Comparison of ENCODE assay signal across 8 cellular contexts in genomic region chr12:41932470-41932991, GRCh38.
DNase-seq lines count a peak whose midpoint lies in the region; ATAC-seq and TF ChIP-seq lines count a peak whose summit lies in the region.

No MANE protein-coding gene starts in this region.

- H3K4me1 ChIP-seq in BE2C (peaks cover 5% of the 10 kb centered on the region), esophagus muscularis mucosa (peaks cover 0 to 9% (median 7%) of the 10 kb centered on the region in 4 donors), mucosa of descending colon (ENCODE audit: low read depth) (peaks cover 4% of the 10 kb centered on the region), tibial artery (peaks cover 0 to 18% (median 7%) of the 10 kb centered on the region in 4 donors)

- DNase-seq in BE2C (peak; percentile 89), NCI-H1105 treated with DMSO at 0.1 percent for 48 hours (lab: John Stamatoyannopoulos, UW) (peak; percentile 100), esophagus muscularis mucosa (ENCODE audit: extremely low spot score) (no peak), mucosa of descending colon (peak; percentile 36 to 62 (median 48)), tibial artery (peak; percentile 62 to 81)
- DNase-seq in T-helper 2 cell treated with Interferon-gamma antibody and Interleukin-4, amounts not matched to agents 5 μg/mL and 100 μg/mL, for 36 hours (ENCODE audit: low spot score), result no peak

- no peak for TF ChIP-seq POLR2A in esophagus muscularis mucosa (IDR thresholded peaks at IDR 0.05; ENCODE audit: low read depth)

- H3K27ac Mint-ChIP-seq in T-helper 2 cell treated with Interferon-gamma antibody and Interleukin-4, amounts not matched to agents 5 μg/mL and 100 μg/mL, for 36 hours, result no peak overlapping the region

- TF ChIP-seq EP300 in esophagus muscularis mucosa (IDR thresholded peaks at IDR 0.05), result no peak

- no peaks in the 10 kb centered on the region for H3K27me3 ChIP-seq in BE2C
- H3K27me3 ChIP-seq in esophagus muscularis mucosa, result no peaks in the 10 kb centered on the region
- H3K27me3 ChIP-seq in tibial artery, result no peaks in the 10 kb centered on the region

- H3K4me3 ChIP-seq in BE2C (ENCODE audit: low read depth, low read length) (peak overlapping the region; percentile 73), esophagus muscularis mucosa (peak overlapping the region; percentile 57 to 61 (median 58)), mucosa of descending colon (no peak overlapping the region), tibial artery (peak overlapping the region; percentile 55 to 63)

- intact Hi-C loops in esophagus muscularis mucosa (cut with DNase I), result no loop called here
- intact Hi-C loops in mucosa of descending colon (cut with DNase I, micrococcal nuclease), result no loop called here
- intact Hi-C loops in tibial artery (cut with DNase I; ENCODE audit: low total_unique reads), result no loop called here

- WGBS in esophagus muscularis mucosa, result 2% methylated on average over 21 of the region's 35 CpGs

- peak overlapping the region in 2 of 4 donors; percentile 16 to 32 for H3K27ac ChIP-seq in esophagus muscularis mucosa (replicated peaks in 1 of 4)
- peak overlapping the region; percentile 33 to 60 for H3K27ac ChIP-seq in tibial artery

- H3K4me3 Mint-ChIP-seq in T-helper 2 cell treated with Interferon-gamma antibody and Interleukin-4, amounts not matched to agents 5 μg/mL and 100 μg/mL, for 36 hours, result peak overlapping the region; percentile 77

- H3K36me3 Mint-ChIP-seq in T-helper 2 cell treated with Interferon-gamma antibody and Interleukin-4, amounts not matched to agents 5 μg/mL and 100 μg/mL, for 36 hours (ENCODE audit: low read depth), result no peaks in the 10 kb centered on the region

- peak; percentile 32 for TF ChIP-seq CTCF in BE2C (IDR thresholded peaks at IDR 0.05; ENCODE audit: low read depth, low read length)
- TF ChIP-seq CTCF in esophagus muscularis mucosa (IDR thresholded peaks at IDR 0.05), result no peak
- no peak for TF ChIP-seq CTCF in mucosa of descending colon (IDR thresholded peaks at IDR 0.05)
- TF ChIP-seq CTCF in tibial artery (IDR thresholded peaks at IDR 0.05), result no peak

- H3K36me3 ChIP-seq in BE2C (no peaks in the 10 kb centered on the region), esophagus muscularis mucosa (no peaks in the 10 kb centered on the region), mucosa of descending colon (ENCODE audit: low read depth) (no peaks in the 10 kb centered on the region), tibial artery (no peaks in the 10 kb centered on the region)

- peaks cover 7% of the 10 kb centered on the region for H3K4me1 Mint-ChIP-seq in T-helper 2 cell treated with Interferon-gamma antibody and Interleukin-4, amounts not matched to agents 5 μg/mL and 100 μg/mL, for 36 hours (ENCODE audit: low read depth)

- H3K9me3 Mint-ChIP-seq in T-helper 2 cell treated with Interferon-gamma antibody and Interleukin-4, amounts not matched to agents 5 μg/mL and 100 μg/mL, for 36 hours, result no peaks in the 10 kb centered on the region

- H3K27me3 Mint-ChIP-seq in T-helper 2 cell treated with Interferon-gamma antibody and Interleukin-4, amounts not matched to agents 5 μg/mL and 100 μg/mL, for 36 hours (ENCODE audit: low read depth), result peaks cover 49% of the 10 kb centered on the region

- ATAC-seq in GM18909 (IDR thresholded peaks at IDR 0.05; ENCODE audit: poor library complexity, unreplicated experiment), result peak; percentile 64
- ATAC-seq in mucosa of descending colon, result peak; percentile 65
- ATAC-seq in GM21723 (IDR thresholded peaks at IDR 0.05; ENCODE audit: unreplicated experiment), result no peak

- H3K9me3 ChIP-seq in BE2C, result no peaks in the 10 kb centered on the region
- no peaks in the 10 kb centered on the region for H3K9me3 ChIP-seq in esophagus muscularis mucosa
- no peaks in the 10 kb centered on the region for H3K9me3 ChIP-seq in mucosa of descending colon
- no peaks in the 10 kb centered on the region for H3K9me3 ChIP-seq in tibial artery

Comparison
In these comparisons a context has a peak if more than half of its experiments do, and no peak if none do; other contexts are left out.
1. DNase-seq: peak in BE2C (single experiment), NCI-H1105 treated with DMSO at 0.1 percent for 48 hours (single experiment), mucosa of descending colon (3 of 3) and tibial artery (2 of 2); none in T-helper 2 cell treated with Interferon-gamma antibody and Interleukin-4, amounts not matched to agents 5 μg/mL and 100 μg/mL, for 36 hours (single experiment) and esophagus muscularis mucosa (single experiment).